In genomic region chr2:187415449-187415848, GRCh38 we compare ENCODE assay signal across 32 cellular contexts.
"Had no signal": no experiment of that assay in that cellular context is flagged by ENCODE, and none has a peak within 500 bp of the region (broad histone marks: within the 10 kb centered on the region; RNA-seq: fewer than 3 reads in every experiment).

No MANE protein-coding gene starts in this region.

- H3K9me3 ChIP-seq: colonic mucosa had no signal

- H3K36me3 ChIP-seq: brain microvascular endothelial cell, colonic mucosa had no signal

- DNase-seq: activated CD4-positive, alpha-beta memory T cell treated with anti-CD3 and anti-CD28 coated beads, Interleukin-2, amount 10 ng/mL, durations not matched to agents 7 days and 5 days; activated CD4-positive, alpha-beta T cell treated with anti-CD3 and anti-CD28 coated beads for 4 hours; activated CD4-positive, alpha-beta T cell treated with anti-CD3 and anti-CD28 coated beads, Interleukin-2, amount 10 ng/mL, durations not matched to agents 7 days and 5 days; activated CD4-positive, alpha-beta T cell treated with anti-CD3 and anti-CD28 coated beads, Interleukin-2, amount 50 U/mL, for 4 hours; activated CD4-positive, CD25-positive, alpha-beta regulatory T cell; activated CD4-positive, CD25-positive, alpha-beta regulatory T cell treated with anti-CD3 and anti-CD28 coated beads, Interleukin-2, amount 50 U/mL, for 72 hours; activated CD8-positive, alpha-beta memory T cell treated with anti-CD3 and anti-CD28 coated beads, Interleukin-2, amount 50 U/mL, for 48 hours; activated effector memory CD4-positive, alpha-beta T cell treated with Interleukin-2 at 50 U/mL for 16 hours; activated gamma-delta T cell treated with Interleukin-2 at 50 U/mL for 16 hours; activated naive CD4-positive, alpha-beta T cell treated with anti-CD3 and anti-CD28 coated beads, Interleukin-2, amount 50 U/mL, for 16 hours; activated naive CD4-positive, alpha-beta T cell treated with Interleukin-2 at 50 U/mL for 16 hours; activated T-cell treated with anti-CD3 and anti-CD28 coated beads for 4 hours; activated T-cell treated with anti-CD3 and anti-CD28 coated beads, Interleukin-2, amount 50 U/mL, for 24 hours; activated T-cell treated with anti-CD3 and anti-CD28 coated beads, Interleukin-2, amount 50 U/mL, for 72 hours; amniotic stem cell; anterior cingulate cortex; brain microvascular endothelial cell; caudate nucleus; colonic mucosa; effector CD8-positive, alpha-beta T cell; foreskin fibroblast; glutamatergic neuron; T-helper 1 cell; T-helper 17 cell; T1000 had no signal

- H3K36me3 Mint-ChIP-seq: activated naive CD8-positive, alpha-beta T cell had no signal

- H3K4me1 ChIP-seq: colonic mucosa had no signal

- H3K27me3 ChIP-seq: brain microvascular endothelial cell, colonic mucosa had no signal

- H3K27me3 Mint-ChIP-seq: activated CD4-positive, alpha-beta memory T cell treated with anti-CD3 and anti-CD28 coated beads, Interleukin-2, amount 10 ng/mL, durations not matched to agents 7 days and 5 days; activated CD4-positive, alpha-beta T cell treated with anti-CD3 and anti-CD28 coated beads, Interleukin-2, amount 10 ng/mL, durations not matched to agents 7 days and 5 days; activated naive CD8-positive, alpha-beta T cell; activated T-cell treated with anti-CD3 and anti-CD28 coated beads, Interleukin-2, amount 50 U/mL, for 24 hours; T-helper 17 cell had no signal

- H3K4me3 Mint-ChIP-seq: activated CD4-positive, alpha-beta memory T cell treated with anti-CD3 and anti-CD28 coated beads, Interleukin-2, amount 10 ng/mL, durations not matched to agents 7 days and 5 days; activated CD4-positive, alpha-beta T cell treated with anti-CD3 and anti-CD28 coated beads, Interleukin-2, amount 10 ng/mL, durations not matched to agents 7 days and 5 days; activated naive CD8-positive, alpha-beta T cell; activated T-cell treated with anti-CD3 and anti-CD28 coated beads, Interleukin-2, amount 50 U/mL, for 24 hours; activated T-cell treated with anti-CD3 and anti-CD28 coated beads, Interleukin-2, amount 50 U/mL, for 72 hours; T-helper 17 cell; T-helper 2 cell treated with Interferon-gamma antibody and Interleukin-4, amounts not matched to agents 5 μg/mL and 100 μg/mL, for 36 hours had no signal

- H3K27ac Mint-ChIP-seq: activated CD4-positive, alpha-beta memory T cell treated with anti-CD3 and anti-CD28 coated beads, Interleukin-2, amount 10 ng/mL, durations not matched to agents 7 days and 5 days; activated CD4-positive, alpha-beta T cell treated with anti-CD3 and anti-CD28 coated beads, Interleukin-2, amount 10 ng/mL, durations not matched to agents 7 days and 5 days; activated naive CD8-positive, alpha-beta T cell; activated T-cell treated with anti-CD3 and anti-CD28 coated beads, Interleukin-2, amount 50 U/mL, for 24 hours; activated T-cell treated with anti-CD3 and anti-CD28 coated beads, Interleukin-2, amount 50 U/mL, for 72 hours; T-helper 17 cell; T-helper 2 cell treated with Interferon-gamma antibody and Interleukin-4, amounts not matched to agents 5 μg/mL and 100 μg/mL, for 36 hours had no signal

- H3K4me1 Mint-ChIP-seq: activated CD4-positive, alpha-beta memory T cell treated with anti-CD3 and anti-CD28 coated beads, Interleukin-2, amount 10 ng/mL, durations not matched to agents 7 days and 5 days; activated CD4-positive, alpha-beta T cell treated with anti-CD3 and anti-CD28 coated beads, Interleukin-2, amount 10 ng/mL, durations not matched to agents 7 days and 5 days; T-helper 17 cell had no signal

- H3K4me3 ChIP-seq: colonic mucosa had no signal

- ATAC-seq: activated T-cell treated with anti-CD3 and anti-CD28 coated beads, Interleukin-2, amount 50 U/mL, for 72 hours; esophagus mucosa; T-helper 17 cell had no signal

- H3K9me3 Mint-ChIP-seq: activated CD4-positive, alpha-beta memory T cell treated with anti-CD3 and anti-CD28 coated beads, Interleukin-2, amount 10 ng/mL, durations not matched to agents 7 days and 5 days; activated CD4-positive, alpha-beta T cell treated with anti-CD3 and anti-CD28 coated beads, Interleukin-2, amount 10 ng/mL, durations not matched to agents 7 days and 5 days; activated T-cell treated with anti-CD3 and anti-CD28 coated beads, Interleukin-2, amount 50 U/mL, for 72 hours; T-helper 2 cell treated with Interferon-gamma antibody and Interleukin-4, amounts not matched to agents 5 μg/mL and 100 μg/mL, for 36 hours had no signal

- H3K27ac ChIP-seq: brain microvascular endothelial cell, colonic mucosa had no signal

- FAIRE-seq: astrocyte, bronchial epithelial cell, endometrium, frontal cortex had no signal
